In genomic region chr16:82874672-82875071, GRCh38 we compare ENCODE assay signal across 21 cellular contexts.
"Had no signal": no experiment of that assay in that cellular context is flagged by ENCODE, and none has a peak within 500 bp of the region (broad histone marks: within the 10 kb centered on the region; RNA-seq: fewer than 3 reads in every experiment).

No MANE protein-coding gene starts in this region.

- ATAC-seq: gastrocnemius medialis; left lung; stimulated activated effector memory CD8-positive, alpha-beta T cell treated with anti-CD3 and anti-CD28 coated beads, Interleukin-12 subunit alpha, Interleukin-12 subunit beta, amount 100 ng/mL, for 72 hours had no signal

- H3K27ac Mint-ChIP-seq: immature natural killer cell; naive B cell; stimulated activated effector memory CD8-positive, alpha-beta T cell treated with anti-CD3 and anti-CD28 coated beads, Interleukin-12 subunit alpha, Interleukin-12 subunit beta, amount 100 ng/mL, for 72 hours; stimulated activated naive CD8-positive, alpha-beta T cell treated with anti-CD3 and anti-CD28 coated beads, Interleukin-15, Interleukin-2, amounts not matched to agents 100 ng/mL and 50 ng/mL, for 24 hours had no signal

- DNase-seq: cortex of kidney; dorsolateral prefrontal cortex; effector CD8-positive, alpha-beta T cell; gastrocnemius medialis; immature natural killer cell; left lung; mesenchymal stem cell; naive B cell; posterior cingulate gyrus; sigmoid colon; stimulated activated CD4-positive, alpha-beta T cell treated with anti-CD3 and anti-CD28 coated beads, Interleukin-2, amount 100 ng/mL, for 48 hours; stimulated activated CD8-positive, alpha-beta memory T cell treated with anti-CD3 and anti-CD28 coated beads, Interleukin-4, amount 100 ng/mL, for 48 hours; tibial artery; upper lobe of left lung had no signal

- H3K4me1 Mint-ChIP-seq: central memory CD8-positive, alpha-beta T cell; immature natural killer cell; naive B cell; stimulated activated effector memory CD8-positive, alpha-beta T cell treated with anti-CD3 and anti-CD28 coated beads, Interleukin-12 subunit alpha, Interleukin-12 subunit beta, amount 100 ng/mL, for 72 hours had no signal

- H3K27me3 ChIP-seq: dorsolateral prefrontal cortex, gastrocnemius medialis, left lung, neutrophil, sigmoid colon, tibial artery, upper lobe of left lung, vagina had no signal

- H3K4me3 Mint-ChIP-seq: central memory CD8-positive, alpha-beta T cell; immature natural killer cell; naive B cell; stimulated activated effector memory CD8-positive, alpha-beta T cell treated with anti-CD3 and anti-CD28 coated beads, Interleukin-12 subunit alpha, Interleukin-12 subunit beta, amount 100 ng/mL, for 72 hours; stimulated activated naive CD8-positive, alpha-beta T cell treated with anti-CD3 and anti-CD28 coated beads, Interleukin-15, Interleukin-2, amounts not matched to agents 100 ng/mL and 50 ng/mL, for 24 hours had no signal

- H3K4me3 ChIP-seq: dorsolateral prefrontal cortex, gastrocnemius medialis, left lung, lung, sigmoid colon, skin epidermis, tibial artery, upper lobe of left lung, vagina had no signal

- H3K27me3 Mint-ChIP-seq: stimulated activated naive CD8-positive, alpha-beta T cell treated with anti-CD3 and anti-CD28 coated beads, Interleukin-15, Interleukin-2, amounts not matched to agents 100 ng/mL and 50 ng/mL, for 24 hours had no signal

- H3K36me3 ChIP-seq: gastrocnemius medialis, left lung, neutrophil, sigmoid colon, tibial artery, upper lobe of left lung, vagina had no signal

- H3K9me3 ChIP-seq: gastrocnemius medialis, neutrophil, sigmoid colon, vagina had no signal

- H3K27ac ChIP-seq: dorsolateral prefrontal cortex, gastrocnemius medialis, left lung, neutrophil, sigmoid colon, skin epidermis, upper lobe of left lung, vagina had no signal

- H3K4me1 ChIP-seq: left lung, upper lobe of left lung, vagina had no signal

- H3K36me3 Mint-ChIP-seq: naive B cell; stimulated activated effector memory CD8-positive, alpha-beta T cell treated with anti-CD3 and anti-CD28 coated beads, Interleukin-12 subunit alpha, Interleukin-12 subunit beta, amount 100 ng/mL, for 72 hours had no signal
